In genomic region chr10:34651381-34651780, GRCh38 we compare ENCODE assay signal across 21 cellular contexts.
DNase-seq lines count a peak whose midpoint lies in the region; FAIRE-seq and TF ChIP-seq lines count a peak whose summit lies in the region.
"Had no signal": no experiment of that assay in that cellular context is flagged by ENCODE, and none has a peak within 500 bp of the region (broad histone marks: within the 10 kb centered on the region; RNA-seq: fewer than 3 reads in every experiment).

No MANE protein-coding gene starts in this region.

- H3K56ac ChIP-seq in H9 (ENCODE audit: insufficient read length, low read depth, low read length) (no peak overlapping the region), H1 (replicated peaks; ENCODE audit: insufficient read length, low read depth, low read length) (no peak overlapping the region)

- no peaks in the 10 kb centered on the region for H3K27me3 ChIP-seq in H9 (ENCODE audit: insufficient read depth, low read length)
- H3K27me3 ChIP-seq in H1 (replicated peaks in 1 of 4; ENCODE audit: control insufficient read depth in 3 of 4, extremely low read depth in 1 of 4, insufficient read depth in 3 of 4, low read length in 3 of 4), result no peaks in the 10 kb centered on the region
- H3K27me3 ChIP-seq in iPS-20b (ENCODE audit: insufficient read depth, low read length), result no peaks in the 10 kb centered on the region
- H3K27me3 ChIP-seq in neuronal stem cell (ENCODE audit: control insufficient read depth in 3 of 3, insufficient read depth in 3 of 3, low read depth in 1 of 3, low read length in 3 of 3), result no peaks in the 10 kb centered on the region
- H3K27me3 ChIP-seq in transverse colon, result no peaks in the 10 kb centered on the region
- H3K27me3 ChIP-seq in MM.1S (replicated peaks; ENCODE audit: insufficient read depth, low read length), result no peaks in the 10 kb centered on the region

- peaks cover 5% of the 10 kb centered on the region for H3K79me1 ChIP-seq in H9 (ENCODE audit: insufficient read depth, low read depth, low read length, poor library complexity, severe bottlenecking)
- H3K79me1 ChIP-seq in H1 (ENCODE audit: low read depth, low read length), result peaks cover 12% of the 10 kb centered on the region
- H3K79me1 ChIP-seq in neuronal stem cell (ENCODE audit: low read depth, low read length), result peaks cover 5% of the 10 kb centered on the region

- H3K36me3 ChIP-seq in H1 (ENCODE audit: control insufficient read depth in 2 of 4, insufficient read depth in 4 of 4, low read length in 3 of 4), result no peaks in the 10 kb centered on the region
- H3K36me3 ChIP-seq in iPS-20b (ENCODE audit: insufficient read depth, low read depth, low read length), result no peaks in the 10 kb centered on the region
- H3K36me3 ChIP-seq in neuronal stem cell (replicated peaks in 1 of 2; ENCODE audit: control insufficient read depth in 2 of 2, insufficient read depth in 2 of 2, low read length in 2 of 2), result no peaks in the 10 kb centered on the region
- no peaks in the 10 kb centered on the region for H3K36me3 ChIP-seq in transverse colon
- no peaks in the 10 kb centered on the region for H3K36me3 ChIP-seq in MM.1S (replicated peaks; ENCODE audit: insufficient read depth, low read length)

- H2AFZ ChIP-seq in H9 (ENCODE audit: low read length) (no peak overlapping the region), H1 (ENCODE audit: low read length) (no peak overlapping the region), neuronal stem cell (ENCODE audit: low read length) (peak overlapping the region; percentile 12), MM.1S (ENCODE audit: low read length) (no peak overlapping the region)

- TF ChIP-seq CTCF in H9 (conservative IDR thresholded peaks at IDR 0.05) (no peak), H1 (IDR thresholded peaks at IDR 0.05; ENCODE audit: control extremely low read depth in 1 of 3, insufficient read depth in 1 of 3, low read depth in 1 of 3, low read length in 3 of 3) (no peak), transverse colon (IDR thresholded peaks at IDR 0.05) (no peak), MM.1S (IDR thresholded peaks at IDR 0.05; ENCODE audit: low read length) (no peak)

- H3K9ac ChIP-seq in H9 (ENCODE audit: extremely low read depth, insufficient read length, low read length), result no peak overlapping the region
- H3K9ac ChIP-seq in H1 (replicated peaks in 1 of 4; ENCODE audit: extremely low read depth in 1 of 4, low read depth in 3 of 4, low read length in 3 of 4), result no peak overlapping the region
- peak overlapping the region; percentile 54; the same call in 1 of the 2 replicates for H3K9ac ChIP-seq in iPS-20b (ENCODE audit: low read depth, low read length)
- no peak overlapping the region for H3K9ac ChIP-seq in neuronal stem cell (ENCODE audit: low read depth, low read length, poor library complexity)
- H3K9ac ChIP-seq in MM.1S (ENCODE audit: low read length), result no peak overlapping the region

- POLR2A ChIA-PET in H1 (lab: Charles Lee; ENCODE audit: partially characterized antibody), result interaction anchor here (0.8 kb wide), 1 partner anchor 239 kb away, joined by 3 read pairs; no protein-coding TSS in a partner anchor

- DNase-seq in H9 (no peak), H1 (ENCODE audit: low read depth in 1 of 2, low spot score in 2 of 2) (peak in 1 of 2 experiments; percentile 20), neuronal stem cell (ENCODE audit: low spot score) (no peak), NCI-H1694 (lab: John Stamatoyannopoulos, UW) (no peak), NCI-H2081 (lab: John Stamatoyannopoulos, UW) (no peak), transverse colon (no peak), MM.1S (no peak)
- DNase-seq: CD4-positive, CD25-positive, alpha-beta regulatory T cell; DMS79; GOT3; HFFc6; KG1; NCI-H1105; NCI-H187 treated with DMSO at 0.1 percent for 48 hours; NCI-H2171; NCI-H446 treated with DMSO at 0.1 percent for 48 hours; NCI-H774 had no signal

- H2AK5ac ChIP-seq in H9 (ENCODE audit: insufficient read length, low read length) (no peak overlapping the region), H1 (ENCODE audit: low read depth, low read length) (no peak overlapping the region), neuronal stem cell (ENCODE audit: low read depth, low read length) (no peak overlapping the region)

- no peak overlapping the region for H3K4me3 Mint-ChIP-seq in H9
- H3K4me3 Mint-ChIP-seq: CD4-positive, CD25-positive, alpha-beta regulatory T cell; HFFc6 had no signal

- no peak overlapping the region for H3K18ac ChIP-seq in H9 (ENCODE audit: insufficient read length, low read depth, low read length)
- peak overlapping the region; percentile 42; the same call in 1 of the 2 replicates for H3K18ac ChIP-seq in H1 (ENCODE audit: extremely low read depth, low read length)
- peak overlapping the region; percentile 36 for H3K18ac ChIP-seq in neuronal stem cell (ENCODE audit: low read length)

- H3K4me2 ChIP-seq in H9 (ENCODE audit: insufficient read depth, insufficient read length, low read length), result no peak overlapping the region
- no peak overlapping the region; a peak in 1 of 4 replicates for H3K4me2 ChIP-seq in H1 (ENCODE audit: insufficient read depth in 1 of 2, low read depth in 2 of 2, low read length in 2 of 2)
- no peak overlapping the region for H3K4me2 ChIP-seq in neuronal stem cell (ENCODE audit: insufficient read depth, low read length, poor library complexity, severe bottlenecking)
- no peak overlapping the region for H3K4me2 ChIP-seq in MM.1S (ENCODE audit: low read depth, low read length)

- no peaks in the 10 kb centered on the region for H3K23me2 ChIP-seq in H9 (ENCODE audit: insufficient read length, low read depth, low read length, poor library complexity, severe bottlenecking)
- H3K23me2 ChIP-seq in H1 (ENCODE audit: low read depth, low read length), result no peaks in the 10 kb centered on the region

- H3K9me3 Mint-ChIP-seq in H9, result no peaks in the 10 kb centered on the region
- H3K9me3 Mint-ChIP-seq: HFFc6 had no signal

- H3K4ac ChIP-seq in H9 (ENCODE audit: low read depth, low read length) (no peak overlapping the region), H1 (replicated peaks; ENCODE audit: insufficient read length, low read depth, low read length) (peak overlapping the region; percentile 19), neuronal stem cell (ENCODE audit: low read length) (no peak overlapping the region)

- H3K4me1 ChIP-seq in H9 (ENCODE audit: insufficient read depth, low read length), result peaks cover 28% of the 10 kb centered on the region
- H3K4me1 ChIP-seq in H1 (replicated peaks in 1 of 4; ENCODE audit: control insufficient read depth in 3 of 4, insufficient read depth in 4 of 4, low read length in 3 of 4), result peaks cover 8 to 32% (median 25%) of the 10 kb centered on the region in 4 experiments
- peaks cover 38% of the 10 kb centered on the region for H3K4me1 ChIP-seq in iPS-20b (ENCODE audit: insufficient read depth, low read length)
- peaks cover 15 to 37% of the 10 kb centered on the region in 2 donors for H3K4me1 ChIP-seq in neuronal stem cell (ENCODE audit: control insufficient read depth in 2 of 2, insufficient read depth in 1 of 2, low read depth in 1 of 2, low read length in 2 of 2)
- peaks cover 0 to 37% (median 5%) of the 10 kb centered on the region in 4 donors for H3K4me1 ChIP-seq in transverse colon
- H3K4me1 ChIP-seq in MM.1S (ENCODE audit: low read length), result peaks cover 12% of the 10 kb centered on the region; the same call in 1 of the 2 replicates

- peaks cover 61% of the 10 kb centered on the region in 2 experiments for H3K4me1 Mint-ChIP-seq in H9
- H3K4me1 Mint-ChIP-seq: CD4-positive, CD25-positive, alpha-beta regulatory T cell had no signal

- H3K14ac ChIP-seq in H9 (ENCODE audit: insufficient read depth, low read length) (no peak overlapping the region; the same call in 1 of the 2 replicates), H1 (ENCODE audit: insufficient read length) (no peak overlapping the region), neuronal stem cell (ENCODE audit: low read length) (no peak overlapping the region)

- H2BK5ac ChIP-seq in H9 (ENCODE audit: insufficient read length, low read length) (no peak overlapping the region), H1 (ENCODE audit: low read depth, low read length) (no peak overlapping the region), neuronal stem cell (ENCODE audit: low read length) (no peak overlapping the region)

- no CpG with 5 or more reads among the region's 6 CpGs for WGBS in H9 (ENCODE audit: extremely low coverage, insufficient read length, low lambda C conversion rate)
- 75% methylated on average over 6 of the region's 6 CpGs; no CpG with 5 or more reads in 1 of the 2 experiments for WGBS in H1 (ENCODE audit: extremely low coverage in 1 of 2, insufficient coverage in 1 of 2, insufficient read length in 1 of 2, insufficient replicate concordance in 2 of 2, low coverage in 1 of 2, low lambda C conversion rate in 2 of 2, missing lambda C conversion rate in 1 of 2), 2 experiments
- no CpG with 5 or more reads among the region's 6 CpGs for WGBS in neuronal stem cell (ENCODE audit: extremely low coverage in 2 of 2, insufficient read length in 2 of 2, insufficient replicate concordance in 1 of 2), 2 donors
- WGBS in transverse colon (ENCODE audit: low coverage in 1 of 2), 2 donors, result 45 to 75% methylated on average over 2 to 6 of the region's 6 CpGs

- no peaks in the 10 kb centered on the region for H3K36me3 Mint-ChIP-seq in H9 (ENCODE audit: insufficient read depth in 1 of 3, low read depth in 3 of 3)
- H3K36me3 Mint-ChIP-seq: CD4-positive, CD25-positive, alpha-beta regulatory T cell had no signal

- no peak for TF ChIP-seq RAD21 in H1 (IDR thresholded peaks at IDR 0.05 in 1 of 2, conservative IDR thresholded peaks at IDR 0.05 in 1 of 2; ENCODE audit: low read depth in 2 of 2, low read length in 2 of 2)

- H3K27me3 Mint-ChIP-seq in H9 (ENCODE audit: low read depth), result no peaks in the 10 kb centered on the region
- H3K27me3 Mint-ChIP-seq: CD4-positive, CD25-positive, alpha-beta regulatory T cell had no signal

- H2BK15ac ChIP-seq in H9 (ENCODE audit: low read depth, low read length), result no peak overlapping the region
- no peak overlapping the region for H2BK15ac ChIP-seq in H1 (ENCODE audit: low read length)
- H2BK15ac ChIP-seq in neuronal stem cell (ENCODE audit: low read length), result no peak overlapping the region

- CTCF ChIA-PET in H1 (lab: Charles Lee; ENCODE audit: partially characterized antibody), result no interaction called here

- H3K79me2 ChIP-seq in H9 (ENCODE audit: insufficient read depth, low read length), result peaks cover 6% of the 10 kb centered on the region; the same call in 1 of the 2 replicates
- H3K79me2 ChIP-seq in H1 (ENCODE audit: control insufficient read depth in 1 of 2, insufficient read depth in 2 of 2, low read length in 2 of 2), result peaks cover 5 to 87% of the 10 kb centered on the region in 2 experiments
- peaks cover 86% of the 10 kb centered on the region for H3K79me2 ChIP-seq in MM.1S (ENCODE audit: low read length)

- H3F3A ChIP-seq in MM.1S (ENCODE audit: insufficient read depth, low read length), result no peaks in the 10 kb centered on the region; the same call in 1 of the 2 replicates

- intact Hi-C loops in transverse colon (cut with DNase I; ENCODE audit: low total_unique reads), result no loop called here

- no peak for TF ChIP-seq POLR2A in H1 (IDR thresholded peaks at IDR 0.05; ENCODE audit: control extremely low read depth in 1 of 2, low read depth in 2 of 2, low read length in 2 of 2)
- no peak for TF ChIP-seq POLR2A in transverse colon (IDR thresholded peaks at IDR 0.05)

- TF ChIP-seq EP300 in H1 (IDR thresholded peaks at IDR 0.05; ENCODE audit: borderline replicate concordance in 1 of 2, low read depth in 2 of 2, low read length in 2 of 2) (no peak), transverse colon (IDR thresholded peaks at IDR 0.05; ENCODE audit: low read depth) (no peak)

- H4K5ac ChIP-seq in H9 (ENCODE audit: insufficient read length, low read depth, low read length) (no peak overlapping the region), H1 (ENCODE audit: insufficient read length, low read depth, low read length) (no peak overlapping the region)

- H4K8ac ChIP-seq in H9 (replicated peaks; ENCODE audit: insufficient read length, low read depth, low read length) (no peak overlapping the region), H1 (ENCODE audit: extremely low read depth, insufficient read depth, low read length) (no peak overlapping the region), neuronal stem cell (ENCODE audit: low read depth, low read length) (no peak overlapping the region)

- H2BK120ac ChIP-seq in H9 (ENCODE audit: low read depth, low read length, poor library complexity, severe bottlenecking) (no peak overlapping the region), H1 (replicated peaks; ENCODE audit: low read depth, low read length) (no peak overlapping the region), neuronal stem cell (ENCODE audit: low read depth, low read length) (no peak overlapping the region)

- no peak overlapping the region for H3K23ac ChIP-seq in H9 (ENCODE audit: insufficient read length, low read depth, low read length)
- no peak overlapping the region for H3K23ac ChIP-seq in H1 (ENCODE audit: insufficient read length)
- no peak overlapping the region for H3K23ac ChIP-seq in neuronal stem cell (ENCODE audit: low read depth, low read length, poor library complexity)

- no peaks in the 10 kb centered on the region for H3K9me2 ChIP-seq in MM.1S (replicated peaks; ENCODE audit: insufficient read depth, low read length)

- peak overlapping the region; percentile 42 to 86 (median 56); a peak in 5 of 7 replicates for H3K27ac Mint-ChIP-seq in H9
- H3K27ac Mint-ChIP-seq: CD4-positive, CD25-positive, alpha-beta regulatory T cell; HFFc6 had no signal

- H3K9me3 ChIP-seq in H9 (ENCODE audit: control insufficient read depth, low read depth, low read length) (no peaks in the 10 kb centered on the region), H1 (ENCODE audit: insufficient read depth in 2 of 2, low read depth in 1 of 2, low read length in 1 of 2) (no peaks in the 10 kb centered on the region), iPS-20b (ENCODE audit: insufficient read depth, low read depth, low read length) (no peaks in the 10 kb centered on the region), neuronal stem cell (replicated peaks in 1 of 2; ENCODE audit: control insufficient read depth in 2 of 2, insufficient read depth in 1 of 2, low read depth in 1 of 2, low read length in 2 of 2) (no peaks in the 10 kb centered on the region), transverse colon (no peaks in the 10 kb centered on the region), MM.1S (replicated peaks; ENCODE audit: insufficient read depth, low read length) (no peaks in the 10 kb centered on the region)

- no peak overlapping the region for H3T11ph ChIP-seq in H9 (ENCODE audit: low read length)

- H3K4me3 ChIP-seq in H1 (ENCODE audit: extremely low read depth in 1 of 4, insufficient read depth in 2 of 4, low read depth in 3 of 4, low read length in 4 of 4) (no peak overlapping the region), iPS-20b (ENCODE audit: low read length) (no peak overlapping the region), neuronal stem cell (ENCODE audit: low read length in 2 of 2) (no peak overlapping the region), transverse colon (no peak overlapping the region), MM.1S (ENCODE audit: low read length) (no peak overlapping the region)

- in situ Hi-C loops in transverse colon (cut with MboI; ENCODE audit: low pct_ligation_motif_present in 1 of 4, low pct_unique_long_range_greater_than_20kb in 1 of 4, low sequenced_read_pairs in 3 of 4), result loop anchor here in 3 of 4 donors (25.0 kb wide), 1 partner anchor 336 kb away; no protein-coding TSS in a partner anchor

- H4K20me1 ChIP-seq in H9 (ENCODE audit: control insufficient read depth, insufficient read depth, insufficient read length) (no peaks in the 10 kb centered on the region), H1 (replicated peaks in 1 of 2; ENCODE audit: control insufficient read depth in 1 of 2, insufficient read depth in 2 of 2, low read length in 2 of 2) (peaks cover 0 to 2% of the 10 kb centered on the region in 2 experiments), MM.1S (ENCODE audit: insufficient read depth, low read length) (peaks cover 22% of the 10 kb centered on the region)

- no peak overlapping the region for H2BK12ac ChIP-seq in H9 (ENCODE audit: insufficient read length, low read depth, low read length)
- H2BK12ac ChIP-seq in H1 (ENCODE audit: low read depth, low read length), result no peak overlapping the region
- no peak overlapping the region for H2BK12ac ChIP-seq in neuronal stem cell (ENCODE audit: low read length)

- H4K91ac ChIP-seq in H9 (ENCODE audit: insufficient read length, low read depth, low read length) (no peak overlapping the region), H1 (replicated peaks; ENCODE audit: insufficient read length, low read length) (no peak overlapping the region), neuronal stem cell (ENCODE audit: low read depth, low read length, poor library complexity) (no peak overlapping the region)

- H3K27ac ChIP-seq in H9 (ENCODE audit: insufficient read length, low read depth, low read length) (no peak overlapping the region), H1 (ENCODE audit: low read depth, low read length) (no peak overlapping the region), iPS-20b (ENCODE audit: low read length) (no peak overlapping the region), neuronal stem cell (replicated peaks; ENCODE audit: low read length) (no peak overlapping the region), transverse colon (no peak overlapping the region), MM.1S (ENCODE audit: low read length) (no peak overlapping the region)
- H3K27ac ChIP-seq: HL-60 had no signal

- H2BK20ac ChIP-seq in H9 (ENCODE audit: low read depth, low read length, poor library complexity, severe bottlenecking), result no peak overlapping the region
- no peak overlapping the region; the same call in 1 of the 2 replicates for H2BK20ac ChIP-seq in H1 (ENCODE audit: low read length)

- FAIRE-seq in H1 (lab: Jason Lieb, UNC), result no peak
- FAIRE-seq: G401.6, GM12891 had no signal
